In the genomic region with DNA sequence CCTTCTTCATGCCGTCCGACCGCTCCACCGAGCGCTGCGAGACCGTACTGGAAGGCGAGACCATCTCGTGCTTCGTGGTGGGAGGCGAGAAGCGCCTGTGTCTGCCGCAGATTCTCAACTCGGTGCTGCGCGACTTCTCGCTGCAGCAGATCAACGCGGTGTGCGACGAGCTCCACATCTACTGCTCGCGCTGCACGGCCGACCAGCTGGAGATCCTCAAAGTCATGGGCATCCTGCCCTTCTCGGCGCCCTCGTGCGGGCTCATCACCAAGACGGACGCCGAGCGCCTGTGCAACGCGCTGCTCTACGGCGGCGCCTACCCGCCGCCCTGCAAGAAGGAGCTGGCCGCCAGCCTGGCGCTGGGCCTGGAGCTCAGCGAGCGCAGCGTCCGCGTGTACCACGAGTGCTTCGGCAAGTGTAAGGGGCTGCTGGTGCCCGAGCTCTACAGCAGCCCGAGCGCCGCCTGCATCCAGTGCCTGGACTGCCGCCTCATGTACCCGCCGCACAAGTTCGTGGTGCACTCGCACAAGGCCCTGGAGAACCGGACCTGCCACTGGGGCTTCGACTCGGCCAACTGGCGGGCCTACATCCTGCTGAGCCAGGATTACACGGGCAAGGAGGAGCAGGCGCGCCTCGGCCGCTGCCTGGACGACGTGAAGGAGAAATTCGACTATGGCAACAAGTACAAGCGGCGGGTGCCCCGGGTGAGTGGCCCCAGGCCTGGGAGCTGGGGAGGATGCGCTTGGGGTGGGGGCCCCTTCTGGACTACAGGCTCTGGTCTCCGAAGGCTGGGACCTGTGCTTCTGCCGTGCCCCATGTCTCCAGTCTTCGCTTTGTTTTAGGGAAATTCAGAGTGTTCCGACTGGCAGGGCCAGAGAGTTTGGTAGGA, we compare ENCODE assay signal across 1 cellular context.
A peak's percentile ranks its signal among the peaks of the same experiment; 100 is the strongest.
TF ChIP-seq lines count a peak whose summit lies in the region.

No MANE protein-coding gene starts in this region.

TF ChIP-seq in K562, 482 proteins besides CTCF, POLR2A, EP300 and RAD21 (continued from another document and continues in another):
- no peak for TF ChIP-seq FUS (optimal IDR thresholded peaks at IDR 0.05; ENCODE audit: low read depth, low read length)
- TF ChIP-seq ZNF12 (CRISPR knock-in tag; IDR thresholded peaks at IDR 0.05) = peak; percentile 35; the same call in 1 of the 2 replicates
- no peak for TF ChIP-seq SREBF1 (IDR thresholded peaks at IDR 0.05; ENCODE audit: borderline replicate concordance, low read depth, low read length)
- peak; percentile 36 for TF ChIP-seq BCOR (IDR thresholded peaks at IDR 0.05)
- TF ChIP-seq TCF3 (CRISPR knock-in tag; IDR thresholded peaks at IDR 0.05) = no peak
- TF ChIP-seq SMARCC2 (IDR thresholded peaks at IDR 0.05; ENCODE audit: low read depth) = no peak
- TF ChIP-seq PHB (CRISPR knock-in tag; IDR thresholded peaks at IDR 0.05) = no peak
- peak; percentile 83 for TF ChIP-seq FIP1L1 (IDR thresholded peaks at IDR 0.05; ENCODE audit: low read depth, low read length, poor library complexity, severe bottlenecking)
- TF ChIP-seq ZNF384 (IDR thresholded peaks at IDR 0.05; ENCODE audit: low read depth, low read length) = no peak
- TF ChIP-seq RNF2 (IDR thresholded peaks at IDR 0.05) = 0 out of 2 replicates have a peak, but pooled peaks have one; percentile 39
- no peak for TF ChIP-seq TAF7 (tag; IDR thresholded peaks at IDR 0.05)
- no peak for TF ChIP-seq RFX7 (CRISPR knock-in tag; IDR thresholded peaks at IDR 0.05)
- 0 out of 2 replicates have a peak, but pooled peaks have one; percentile 73 for TF ChIP-seq XRCC5 (IDR thresholded peaks at IDR 0.05; ENCODE audit: low read depth, low read length)
- 0 out of 2 replicates have a peak, but pooled peaks have one; percentile 24 for TF ChIP-seq ATF7 (IDR thresholded peaks at IDR 0.05)
- TF ChIP-seq CXXC5 (CRISPR knock-in tag; IDR thresholded peaks at IDR 0.05) = peak; percentile 71; the same call in 1 of the 2 replicates
- TF ChIP-seq, protein P1, sequence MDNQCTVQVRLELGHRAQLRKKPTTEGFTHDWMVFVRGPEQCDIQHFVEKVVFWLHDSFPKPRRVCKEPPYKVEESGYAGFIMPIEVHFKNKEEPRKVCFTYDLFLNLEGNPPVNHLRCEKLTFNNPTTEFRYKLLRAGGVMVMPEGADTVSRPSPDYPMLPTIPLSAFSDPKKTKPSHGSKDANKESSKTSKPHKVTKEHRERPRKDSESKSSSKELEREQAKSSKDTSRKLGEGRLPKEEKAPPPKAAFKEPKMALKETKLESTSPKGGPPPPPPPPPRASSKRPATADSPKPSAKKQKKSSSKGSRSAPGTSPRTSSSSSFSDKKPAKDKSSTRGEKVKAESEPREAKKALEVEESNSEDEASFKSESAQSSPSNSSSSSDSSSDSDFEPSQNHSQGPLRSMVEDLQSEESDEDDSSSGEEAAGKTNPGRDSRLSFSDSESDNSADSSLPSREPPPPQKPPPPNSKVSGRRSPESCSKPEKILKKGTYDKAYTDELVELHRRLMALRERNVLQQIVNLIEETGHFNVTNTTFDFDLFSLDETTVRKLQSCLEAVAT (IDR thresholded peaks at IDR 0.05) = 0 out of 4 replicates have a peak, but pooled peaks have one; percentile 21 to 36
- TF ChIP-seq BRCA1 (IDR thresholded peaks at IDR 0.05) = no peak
- TF ChIP-seq BRCA1 (CRISPR knock-in tag; IDR thresholded peaks at IDR 0.05) = no peak
- TF ChIP-seq ZNF133 (CRISPR knock-in tag; IDR thresholded peaks at IDR 0.05) = no peak
- peak in 1 of 2 experiments; percentile 69; a peak in 2 of 4 replicates for TF ChIP-seq HDAC1 (IDR thresholded peaks at IDR 0.05)
- TF ChIP-seq ARHGAP35 (IDR thresholded peaks at IDR 0.05; ENCODE audit: partially characterized antibody) = no peak
- peak; percentile 90 for TF ChIP-seq ZNF282 (CRISPR knock-in tag; IDR thresholded peaks at IDR 0.05)
- no peak for TF ChIP-seq ZFPM2 (CRISPR knock-in tag; IDR thresholded peaks at IDR 0.05)
- 0 out of 2 replicates have a peak, but pooled peaks have one; percentile 18 for TF ChIP-seq MECOM (CRISPR knock-in tag; IDR thresholded peaks at IDR 0.05)
- TF ChIP-seq ETS2 (tag; IDR thresholded peaks at IDR 0.05; ENCODE audit: borderline replicate concordance, poor library complexity, severe bottlenecking) = no peak
- TF ChIP-seq, protein P2, sequence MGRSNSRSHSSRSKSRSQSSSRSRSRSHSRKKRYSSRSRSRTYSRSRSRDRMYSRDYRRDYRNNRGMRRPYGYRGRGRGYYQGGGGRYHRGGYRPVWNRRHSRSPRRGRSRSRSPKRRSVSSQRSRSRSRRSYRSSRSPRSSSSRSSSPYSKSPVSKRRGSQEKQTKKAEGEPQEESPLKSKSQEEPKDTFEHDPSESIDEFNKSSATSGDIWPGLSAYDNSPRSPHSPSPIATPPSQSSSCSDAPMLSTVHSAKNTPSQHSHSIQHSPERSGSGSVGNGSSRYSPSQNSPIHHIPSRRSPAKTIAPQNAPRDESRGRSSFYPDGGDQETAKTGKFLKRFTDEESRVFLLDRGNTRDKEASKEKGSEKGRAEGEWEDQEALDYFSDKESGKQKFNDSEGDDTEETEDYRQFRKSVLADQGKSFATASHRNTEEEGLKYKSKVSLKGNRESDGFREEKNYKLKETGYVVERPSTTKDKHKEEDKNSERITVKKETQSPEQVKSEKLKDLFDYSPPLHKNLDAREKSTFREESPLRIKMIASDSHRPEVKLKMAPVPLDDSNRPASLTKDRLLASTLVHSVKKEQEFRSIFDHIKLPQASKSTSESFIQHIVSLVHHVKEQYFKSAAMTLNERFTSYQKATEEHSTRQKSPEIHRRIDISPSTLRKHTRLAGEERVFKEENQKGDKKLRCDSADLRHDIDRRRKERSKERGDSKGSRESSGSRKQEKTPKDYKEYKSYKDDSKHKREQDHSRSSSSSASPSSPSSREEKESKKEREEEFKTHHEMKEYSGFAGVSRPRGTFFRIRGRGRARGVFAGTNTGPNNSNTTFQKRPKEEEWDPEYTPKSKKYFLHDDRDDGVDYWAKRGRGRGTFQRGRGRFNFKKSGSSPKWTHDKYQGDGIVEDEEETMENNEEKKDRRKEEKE (IDR thresholded peaks at IDR 0.05; ENCODE audit: borderline replicate concordance in 1 of 2, control insufficient read depth in 1 of 2, low read depth in 2 of 2, low read length in 1 of 2) = no peak
- TF ChIP-seq, protein P3, sequence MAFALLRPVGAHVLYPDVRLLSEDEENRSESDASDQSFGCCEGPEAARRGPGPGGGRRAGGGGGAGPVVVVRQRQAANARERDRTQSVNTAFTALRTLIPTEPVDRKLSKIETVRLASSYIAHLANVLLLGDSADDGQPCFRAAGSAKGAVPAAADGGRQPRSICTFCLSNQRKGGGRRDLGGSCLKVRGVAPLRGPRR (CRISPR knock-in tag; IDR thresholded peaks at IDR 0.05) = no peak
- no peak for TF ChIP-seq SIX5 (IDR thresholded peaks at IDR 0.05; ENCODE audit: borderline replicate concordance in 1 of 2, insufficient read depth in 1 of 2, low read depth in 1 of 2, low read length in 2 of 2)
- TF ChIP-seq, protein P4, sequence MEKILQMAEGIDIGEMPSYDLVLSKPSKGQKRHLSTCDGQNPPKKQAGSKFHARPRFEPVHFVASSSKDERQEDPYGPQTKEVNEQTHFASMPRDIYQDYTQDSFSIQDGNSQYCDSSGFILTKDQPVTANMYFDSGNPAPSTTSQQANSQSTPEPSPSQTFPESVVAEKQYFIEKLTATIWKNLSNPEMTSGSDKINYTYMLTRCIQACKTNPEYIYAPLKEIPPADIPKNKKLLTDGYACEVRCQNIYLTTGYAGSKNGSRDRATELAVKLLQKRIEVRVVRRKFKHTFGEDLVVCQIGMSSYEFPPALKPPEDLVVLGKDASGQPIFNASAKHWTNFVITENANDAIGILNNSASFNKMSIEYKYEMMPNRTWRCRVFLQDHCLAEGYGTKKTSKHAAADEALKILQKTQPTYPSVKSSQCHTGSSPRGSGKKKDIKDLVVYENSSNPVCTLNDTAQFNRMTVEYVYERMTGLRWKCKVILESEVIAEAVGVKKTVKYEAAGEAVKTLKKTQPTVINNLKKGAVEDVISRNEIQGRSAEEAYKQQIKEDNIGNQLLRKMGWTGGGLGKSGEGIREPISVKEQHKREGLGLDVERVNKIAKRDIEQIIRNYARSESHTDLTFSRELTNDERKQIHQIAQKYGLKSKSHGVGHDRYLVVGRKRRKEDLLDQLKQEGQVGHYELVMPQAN (IDR thresholded peaks at IDR 0.05; ENCODE audit: borderline replicate concordance) = peak; percentile 26; the same call in 1 of the 2 replicates
- no peak for TF ChIP-seq ATF1 (CRISPR knock-in tag; IDR thresholded peaks at IDR 0.05)
- TF ChIP-seq ATF1 (tag; IDR thresholded peaks at IDR 0.05) = peak; percentile 33; the same call in 1 of the 2 replicates
- TF ChIP-seq, protein P5, sequence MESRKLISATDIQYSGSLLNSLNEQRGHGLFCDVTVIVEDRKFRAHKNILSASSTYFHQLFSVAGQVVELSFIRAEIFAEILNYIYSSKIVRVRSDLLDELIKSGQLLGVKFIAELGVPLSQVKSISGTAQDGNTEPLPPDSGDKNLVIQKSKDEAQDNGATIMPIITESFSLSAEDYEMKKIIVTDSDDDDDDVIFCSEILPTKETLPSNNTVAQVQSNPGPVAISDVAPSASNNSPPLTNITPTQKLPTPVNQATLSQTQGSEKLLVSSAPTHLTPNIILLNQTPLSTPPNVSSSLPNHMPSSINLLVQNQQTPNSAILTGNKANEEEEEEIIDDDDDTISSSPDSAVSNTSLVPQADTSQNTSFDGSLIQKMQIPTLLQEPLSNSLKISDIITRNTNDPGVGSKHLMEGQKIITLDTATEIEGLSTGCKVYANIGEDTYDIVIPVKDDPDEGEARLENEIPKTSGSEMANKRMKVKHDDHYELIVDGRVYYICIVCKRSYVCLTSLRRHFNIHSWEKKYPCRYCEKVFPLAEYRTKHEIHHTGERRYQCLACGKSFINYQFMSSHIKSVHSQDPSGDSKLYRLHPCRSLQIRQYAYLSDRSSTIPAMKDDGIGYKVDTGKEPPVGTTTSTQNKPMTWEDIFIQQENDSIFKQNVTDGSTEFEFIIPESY (CRISPR knock-in tag; IDR thresholded peaks at IDR 0.05) = no peak
- no peak for TF ChIP-seq ZNF57 (CRISPR knock-in tag; IDR thresholded peaks at IDR 0.05)
- no peak for TF ChIP-seq TBP (optimal IDR thresholded peaks at IDR 0.05; ENCODE audit: low read depth, low read length)
- TF ChIP-seq KDM1A (IDR thresholded peaks at IDR 0.05) = no peak
- peak; percentile 27; the same call in 1 of the 2 replicates for TF ChIP-seq PHF8 (IDR thresholded peaks at IDR 0.05; ENCODE audit: borderline replicate concordance, low read length)
- no peak for TF ChIP-seq DMBX1 (CRISPR knock-in tag; IDR thresholded peaks at IDR 0.05; ENCODE audit: borderline replicate concordance)
- TF ChIP-seq, protein P6, sequence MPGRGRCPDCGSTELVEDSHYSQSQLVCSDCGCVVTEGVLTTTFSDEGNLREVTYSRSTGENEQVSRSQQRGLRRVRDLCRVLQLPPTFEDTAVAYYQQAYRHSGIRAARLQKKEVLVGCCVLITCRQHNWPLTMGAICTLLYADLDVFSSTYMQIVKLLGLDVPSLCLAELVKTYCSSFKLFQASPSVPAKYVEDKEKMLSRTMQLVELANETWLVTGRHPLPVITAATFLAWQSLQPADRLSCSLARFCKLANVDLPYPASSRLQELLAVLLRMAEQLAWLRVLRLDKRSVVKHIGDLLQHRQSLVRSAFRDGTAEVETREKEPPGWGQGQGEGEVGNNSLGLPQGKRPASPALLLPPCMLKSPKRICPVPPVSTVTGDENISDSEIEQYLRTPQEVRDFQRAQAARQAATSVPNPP (IDR thresholded peaks at IDR 0.05; ENCODE audit: borderline replicate concordance, insufficient read depth, insufficient read length) = no peak
- TF ChIP-seq, protein P7, sequence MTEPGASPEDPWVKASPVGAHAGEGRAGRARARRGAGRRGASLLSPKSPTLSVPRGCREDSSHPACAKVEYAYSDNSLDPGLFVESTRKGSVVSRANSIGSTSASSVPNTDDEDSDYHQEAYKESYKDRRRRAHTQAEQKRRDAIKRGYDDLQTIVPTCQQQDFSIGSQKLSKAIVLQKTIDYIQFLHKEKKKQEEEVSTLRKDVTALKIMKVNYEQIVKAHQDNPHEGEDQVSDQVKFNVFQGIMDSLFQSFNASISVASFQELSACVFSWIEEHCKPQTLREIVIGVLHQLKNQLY (CRISPR knock-in tag; conservative IDR thresholded peaks at IDR 0.05) = no peak; a peak in 1 of 4 replicates
- TF ChIP-seq, protein P8, sequence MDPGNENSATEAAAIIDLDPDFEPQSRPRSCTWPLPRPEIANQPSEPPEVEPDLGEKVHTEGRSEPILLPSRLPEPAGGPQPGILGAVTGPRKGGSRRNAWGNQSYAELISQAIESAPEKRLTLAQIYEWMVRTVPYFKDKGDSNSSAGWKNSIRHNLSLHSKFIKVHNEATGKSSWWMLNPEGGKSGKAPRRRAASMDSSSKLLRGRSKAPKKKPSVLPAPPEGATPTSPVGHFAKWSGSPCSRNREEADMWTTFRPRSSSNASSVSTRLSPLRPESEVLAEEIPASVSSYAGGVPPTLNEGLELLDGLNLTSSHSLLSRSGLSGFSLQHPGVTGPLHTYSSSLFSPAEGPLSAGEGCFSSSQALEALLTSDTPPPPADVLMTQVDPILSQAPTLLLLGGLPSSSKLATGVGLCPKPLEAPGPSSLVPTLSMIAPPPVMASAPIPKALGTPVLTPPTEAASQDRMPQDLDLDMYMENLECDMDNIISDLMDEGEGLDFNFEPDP (CRISPR knock-in tag; IDR thresholded peaks at IDR 0.05) = no peak
- TF ChIP-seq MYC (IDR thresholded peaks at IDR 0.05; ENCODE audit: low read depth, low read length) = peak; percentile 41
- no peak for TF ChIP-seq MYC (CRISPR knock-in tag; IDR thresholded peaks at IDR 0.05; ENCODE audit: borderline replicate concordance, low read depth)
- TF ChIP-seq SMARCA5 (IDR thresholded peaks at IDR 0.05) = no peak
- TF ChIP-seq, protein P9, sequence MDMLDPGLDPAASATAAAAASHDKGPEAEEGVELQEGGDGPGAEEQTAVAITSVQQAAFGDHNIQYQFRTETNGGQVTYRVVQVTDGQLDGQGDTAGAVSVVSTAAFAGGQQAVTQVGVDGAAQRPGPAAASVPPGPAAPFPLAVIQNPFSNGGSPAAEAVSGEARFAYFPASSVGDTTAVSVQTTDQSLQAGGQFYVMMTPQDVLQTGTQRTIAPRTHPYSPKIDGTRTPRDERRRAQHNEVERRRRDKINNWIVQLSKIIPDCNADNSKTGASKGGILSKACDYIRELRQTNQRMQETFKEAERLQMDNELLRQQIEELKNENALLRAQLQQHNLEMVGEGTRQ (CRISPR knock-in tag; IDR thresholded peaks at IDR 0.05) = no peak
- TF ChIP-seq, protein P10, sequence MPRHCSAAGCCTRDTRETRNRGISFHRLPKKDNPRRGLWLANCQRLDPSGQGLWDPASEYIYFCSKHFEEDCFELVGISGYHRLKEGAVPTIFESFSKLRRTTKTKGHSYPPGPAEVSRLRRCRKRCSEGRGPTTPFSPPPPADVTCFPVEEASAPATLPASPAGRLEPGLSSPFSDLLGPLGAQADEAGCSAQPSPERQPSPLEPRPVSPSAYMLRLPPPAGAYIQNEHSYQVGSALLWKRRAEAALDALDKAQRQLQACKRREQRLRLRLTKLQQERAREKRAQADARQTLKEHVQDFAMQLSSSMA (CRISPR knock-in tag; IDR thresholded peaks at IDR 0.05) = no peak
- no peak for TF ChIP-seq BRD9 (IDR thresholded peaks at IDR 0.05; ENCODE audit: low read depth, partially characterized antibody)
- TF ChIP-seq NR3C1 (CRISPR knock-in tag; IDR thresholded peaks at IDR 0.05) = peak; percentile 82; the same call in 1 of the 2 replicates
- TF ChIP-seq NR2C2 (CRISPR knock-in tag; IDR thresholded peaks at IDR 0.05) = no peak; the same call in 1 of the 2 replicates
- no peak for TF ChIP-seq NR2C2 (tag; IDR thresholded peaks at IDR 0.05)
- no peak for TF ChIP-seq DDX20 (tag; IDR thresholded peaks at IDR 0.05; ENCODE audit: low read depth)
- TF ChIP-seq MYNN (IDR thresholded peaks at IDR 0.05) = peak; percentile 8; the same call in 1 of the 2 replicates
- TF ChIP-seq MYNN (CRISPR knock-in tag; IDR thresholded peaks at IDR 0.05) = no peak
- no peak for TF ChIP-seq SREBF2 (CRISPR knock-in tag; IDR thresholded peaks at IDR 0.05)
- TF ChIP-seq ELF4 (CRISPR knock-in tag; IDR thresholded peaks at IDR 0.05) = no peak
